In genomic region chr5:104708027-104708426, GRCh38 we compare ENCODE assay signal across 21 cellular contexts.
"Had no signal": no experiment of that assay in that cellular context is flagged by ENCODE, and none has a peak within 500 bp of the region (broad histone marks: within the 10 kb centered on the region; RNA-seq: fewer than 3 reads in every experiment).

No MANE protein-coding gene starts in this region.

- ATAC-seq: HepG2, Panc1, PC-3, SK-N-SH treated with all-trans-retinoic acid at 6 μM for 48 hours had no signal

- DNase-seq: IMR-90, Karpas-422, KG1, MM.1S, NCI-H1092 treated with DMSO at 0.1 percent for 48 hours, NCI-H1436, NCI-H187, NCI-H2029, NCI-H2081 treated with DMSO at 0.1 percent for 48 hours, NCI-H2171, NCI-H226, NCI-H446, NCI-H510A, NCI-H524 treated with DMSO at 0.1 percent for 48 hours, NCI-H69, NCI-H774, PC-3, SHP77 had no signal
